Comparison of ENCODE assay signal across 8 cellular contexts in the genomic region with DNA sequence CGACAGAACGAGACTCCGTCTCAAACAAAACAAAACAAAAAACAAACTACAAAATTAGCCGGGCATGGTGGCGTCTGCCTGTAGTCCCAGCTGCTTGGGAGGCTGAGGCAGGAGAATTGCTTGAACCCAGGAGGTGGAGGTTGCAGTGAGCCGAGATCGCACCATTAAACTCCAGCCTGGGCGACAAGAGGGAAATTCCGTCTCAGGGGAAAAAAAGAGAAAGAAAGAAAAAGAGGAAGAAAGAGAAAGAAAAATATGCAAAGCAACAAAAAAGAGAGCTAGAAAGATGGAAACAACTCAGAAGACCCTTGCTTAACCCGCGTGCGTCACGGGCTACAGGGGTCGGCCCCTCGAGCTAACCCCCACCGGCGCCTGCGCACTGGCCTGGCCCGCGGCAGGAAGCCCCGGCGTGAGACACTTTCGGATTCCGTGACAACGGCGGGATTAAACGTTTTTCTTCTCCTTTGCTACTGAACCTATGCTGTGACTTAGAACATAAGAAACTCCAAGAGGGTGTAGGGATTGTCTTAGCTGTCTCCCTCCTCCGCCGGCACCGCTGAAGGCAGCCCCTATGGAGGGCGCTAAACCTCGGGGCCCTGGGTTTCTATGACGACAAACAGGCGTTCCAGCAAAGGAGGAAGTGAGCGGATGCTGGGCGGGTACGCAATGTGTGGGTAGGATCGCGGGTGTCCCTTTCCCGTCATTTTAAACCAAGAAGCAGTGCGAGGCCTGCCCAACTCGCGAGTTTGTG. TPM values are rescaled to one million over a fixed set of nuclear protein-coding genes. Genes with fewer than 3 reads are reported as not detected.
DNase-seq lines count a peak whose midpoint lies in the region; ATAC-seq and TF ChIP-seq lines count a peak whose summit lies in the region.

A gene with protein sequence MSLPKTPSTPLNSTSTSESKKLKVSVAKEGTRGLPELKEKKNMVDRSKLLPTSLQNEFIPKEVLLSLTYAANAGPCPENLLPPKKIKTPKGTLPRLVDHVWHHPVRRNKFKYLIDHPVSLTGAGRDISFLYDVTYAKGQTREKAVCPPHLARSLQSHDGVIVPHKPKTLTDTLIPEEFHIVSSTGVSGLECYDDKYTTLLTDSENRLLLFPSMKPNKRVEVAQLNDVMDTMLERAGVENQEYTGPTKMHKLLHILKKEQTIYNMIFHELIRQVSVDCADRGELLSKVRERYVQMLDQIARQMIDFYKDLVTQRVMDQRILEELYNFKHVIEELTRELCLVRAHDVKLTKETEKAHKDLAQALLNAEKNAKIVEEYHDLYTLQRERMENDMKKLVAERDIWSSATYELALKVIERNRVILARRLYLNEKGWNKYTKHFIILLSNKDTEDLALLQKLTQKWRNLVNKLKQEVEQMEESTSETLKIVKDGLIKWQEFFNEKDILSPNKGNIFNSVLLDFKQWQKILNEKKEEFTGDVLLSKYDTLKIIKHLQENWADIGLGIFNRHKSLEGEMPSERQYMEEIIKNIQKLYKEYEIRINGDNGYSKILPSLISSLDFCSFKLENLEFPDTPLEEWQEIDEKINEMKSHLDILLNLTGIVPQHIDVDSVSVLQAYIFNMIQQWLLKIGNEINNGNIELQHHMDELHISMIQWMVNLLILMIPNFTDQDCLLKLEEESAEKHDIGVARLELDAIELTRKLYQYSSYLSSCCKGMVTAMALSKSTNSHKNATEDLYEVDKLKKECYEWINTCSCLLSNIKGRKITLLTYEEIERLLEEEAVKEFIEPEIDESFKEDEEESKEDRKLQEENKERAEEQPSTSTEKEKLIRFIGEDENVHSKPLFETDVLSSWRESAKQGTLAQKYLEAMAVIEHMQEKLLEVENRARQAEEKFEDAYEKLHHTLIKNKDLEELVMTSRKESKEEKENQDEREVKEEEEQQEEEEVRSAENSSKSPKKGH (plus strand): TSS at position 630 of the 751 bp plus-strand sequence. CDS start 539 bp downstream, outside the sequence.

- DNase-seq in NB4 (ENCODE audit: low read depth) = peak; percentile 90
- DNase-seq in SK-N-SH = peak; percentile 90
- DNase-seq in activated naive CD4-positive, alpha-beta T cell treated with anti-CD3 and anti-CD28 coated beads, Interleukin-2, amount 50 U/mL, for 72 hours (ENCODE audit: low spot score in 2 of 2) = peak; percentile 82 to 90
- peak; percentile 68 to 93 (median 84) for DNase-seq in head of caudate nucleus
- peak; percentile 80 to 91 (median 86) for DNase-seq in ovary
- peak; percentile 85 to 86 for DNase-seq in thyroid gland

- H3K9me3 Mint-ChIP-seq in activated naive CD4-positive, alpha-beta T cell treated with anti-CD3 and anti-CD28 coated beads, Interleukin-2, amount 50 U/mL, for 72 hours = no peaks in the 10 kb centered on the region

- intact Hi-C loops in head of caudate nucleus (cut with DNase I) (loop anchor here (5.0 to 10.0 kb wide), 4 partner anchors 71 to 283 kb away; partner anchors contain the start of genes SOAT1 and TOR3A), ovary (cut with DNase I) (loop anchor here in 3 of 4 donors (2.0 to 10.0 kb wide), 5 partner anchors 73 to 287 kb away; partner anchors contain the start of genes TOR3A (in 2 of the 3) and SOAT1 (in 1 of the 3)), thyroid gland (cut with DNase I) (loop anchor here (5.0 kb wide), 1 partner anchor 283 kb away; the partner anchor contains the start of gene TOR3A)

- TF ChIP-seq CTCF in NB4 (IDR thresholded peaks at IDR 0.05; ENCODE audit: low read depth, low read length) (no peak), SK-N-SH (IDR thresholded peaks at IDR 0.05) (peak; percentile 33), ovary (IDR thresholded peaks at IDR 0.05) (no peak), thyroid gland (IDR thresholded peaks at IDR 0.05) (no peak)

- no peak; the same call in 1 of the 2 replicates for TF ChIP-seq RAD21 in SK-N-SH (IDR thresholded peaks at IDR 0.05; ENCODE audit: low read length)

- ATAC-seq in HG02571 (IDR thresholded peaks at IDR 0.05; ENCODE audit: unreplicated experiment) = peak; percentile 98
- ATAC-seq in activated naive CD4-positive, alpha-beta T cell treated with anti-CD3 and anti-CD28 coated beads, Interleukin-2, amount 50 U/mL, for 72 hours = peak; percentile 92 to 93

- POLR2A ChIA-PET in SK-N-SH (lab: Yijun Ruan, JAX) = interaction anchor here (0.7 to 1.3 kb wide), 3 partner anchors 72 to 1652 kb away, joined by 3 to 8 read pairs (median 3); partner anchors contain the start of gene SOAT1

- CTCF ChIA-PET in SK-N-SH (lab: Yijun Ruan, JAX) = interaction anchor here (0.8 to 1.2 kb wide), 4 partner anchors 114 to 286 kb away, joined by 3 to 6 read pairs (median 4); no protein-coding TSS in a partner anchor

- TF ChIP-seq POLR2A in NB4 (IDR thresholded peaks at IDR 0.05; ENCODE audit: extremely low read depth, insufficient read length) (peak; percentile 24), ovary (IDR thresholded peaks at IDR 0.05) (no peak), thyroid gland (IDR thresholded peaks at IDR 0.05) (peak in 1 of 2 donors; percentile 57)

- no peaks in the 10 kb centered on the region for H3K9me2 ChIP-seq in SK-N-SH

- TF ChIP-seq EP300 in SK-N-SH (IDR thresholded peaks at IDR 0.05; ENCODE audit: borderline replicate concordance in 1 of 2, low read depth in 1 of 2, low read length in 1 of 2) (no peak), ovary (IDR thresholded peaks at IDR 0.05) (no peak)

- H3K4me1 ChIP-seq in SK-N-SH (ENCODE audit: control insufficient read depth in 1 of 2, insufficient read depth in 2 of 2, low read depth in 1 of 2, low read length in 1 of 2) (0 out of 4 replicates have a peak, but pooled peaks cover 0 to 4% of the 10 kb centered on the region in 2 experiments), ovary (ENCODE audit: insufficient read depth) (no peaks in the 10 kb centered on the region), thyroid gland (peaks cover 0 to 8% of the 10 kb centered on the region in 2 donors)

- H3K27ac ChIP-seq in SK-N-SH (ENCODE audit: low read depth in 2 of 2, low read length in 1 of 2) (peak within 1 kb of the TSS; percentile 91), ovary (peak within 1 kb of the TSS; percentile 84 to 87), thyroid gland (peak within 1 kb of the TSS; percentile 76 to 98 (median 90))

- no peaks in the 10 kb centered on the region for H4K20me1 ChIP-seq in SK-N-SH (ENCODE audit: insufficient read depth)

- H3K27me3 ChIP-seq in SK-N-SH (ENCODE audit: insufficient read depth) = no peaks in the 10 kb centered on the region
- no peaks in the 10 kb centered on the region for H3K27me3 ChIP-seq in ovary
- H3K27me3 ChIP-seq in thyroid gland = no peaks in the 10 kb centered on the region

- H3K27ac Mint-ChIP-seq in activated naive CD4-positive, alpha-beta T cell treated with anti-CD3 and anti-CD28 coated beads, Interleukin-2, amount 50 U/mL, for 72 hours = peak within 1 kb of the TSS; percentile 98

- H3F3A ChIP-seq in SK-N-SH (replicated peaks; ENCODE audit: insufficient read depth) = peaks cover 9% of the 10 kb centered on the region

- H3K79me2 ChIP-seq in SK-N-SH (ENCODE audit: insufficient read depth) = no peaks in the 10 kb centered on the region

- H3K9ac ChIP-seq in SK-N-SH = peak within 1 kb of the TSS; percentile 91

- H2AFZ ChIP-seq in SK-N-SH (ENCODE audit: low read depth) = peak within 1 kb of the TSS; percentile 100

- no peaks in the 10 kb centered on the region for H3K36me3 Mint-ChIP-seq in activated naive CD4-positive, alpha-beta T cell treated with anti-CD3 and anti-CD28 coated beads, Interleukin-2, amount 50 U/mL, for 72 hours

- H3K9me3 ChIP-seq in SK-N-SH (no peaks in the 10 kb centered on the region), ovary (no peaks in the 10 kb centered on the region), thyroid gland (no peaks in the 10 kb centered on the region)

- H3K4me2 ChIP-seq in SK-N-SH = peak within 1 kb of the TSS; percentile 80

- 9% methylated on average over 34 of the region's 43 CpGs for WGBS in SK-N-SH (ENCODE audit: low lambda C conversion rate)
- 5 to 7% (median 6%) methylated on average over 43 of the region's 43 CpGs for WGBS in ovary, 3 donors
- WGBS in thyroid gland, 2 donors = 9 to 13% methylated on average over 29 to 41 of the region's 43 CpGs

- H3K36me3 ChIP-seq in SK-N-SH (replicated peaks in 1 of 2; ENCODE audit: control insufficient read depth in 1 of 2, insufficient read depth in 2 of 2, low read length in 1 of 2) = no peaks in the 10 kb centered on the region
- H3K36me3 ChIP-seq in ovary = no peaks in the 10 kb centered on the region
- no peaks in the 10 kb centered on the region for H3K36me3 ChIP-seq in thyroid gland

- H3K4me3 ChIP-seq in GM08714 (ENCODE audit: low read length) (peak within 1 kb of the TSS; percentile 89), NB4 (ENCODE audit: low read depth, low read length) (peak within 1 kb of the TSS; percentile 75), SK-N-SH (ENCODE audit: low read depth in 2 of 2, low read length in 1 of 2) (peak within 1 kb of the TSS; percentile 69), ovary (peak within 1 kb of the TSS; percentile 68), thyroid gland (replicated peaks in 1 of 3) (peak within 1 kb of the TSS; percentile 58 to 84 (median 68))

TF ChIP-seq in SK-N-SH, 30 proteins besides CTCF, POLR2A, EP300 and RAD21 (continues in another document):
- no peak for TF ChIP-seq GATA2 (CRISPR knock-in tag; IDR thresholded peaks at IDR 0.05)
- TF ChIP-seq RFX5 (IDR thresholded peaks at IDR 0.05; ENCODE audit: low read length) = no peak
- no peak for TF ChIP-seq RXRA (IDR thresholded peaks at IDR 0.05; ENCODE audit: borderline replicate concordance, low read depth)
- TF ChIP-seq, protein P1, sequence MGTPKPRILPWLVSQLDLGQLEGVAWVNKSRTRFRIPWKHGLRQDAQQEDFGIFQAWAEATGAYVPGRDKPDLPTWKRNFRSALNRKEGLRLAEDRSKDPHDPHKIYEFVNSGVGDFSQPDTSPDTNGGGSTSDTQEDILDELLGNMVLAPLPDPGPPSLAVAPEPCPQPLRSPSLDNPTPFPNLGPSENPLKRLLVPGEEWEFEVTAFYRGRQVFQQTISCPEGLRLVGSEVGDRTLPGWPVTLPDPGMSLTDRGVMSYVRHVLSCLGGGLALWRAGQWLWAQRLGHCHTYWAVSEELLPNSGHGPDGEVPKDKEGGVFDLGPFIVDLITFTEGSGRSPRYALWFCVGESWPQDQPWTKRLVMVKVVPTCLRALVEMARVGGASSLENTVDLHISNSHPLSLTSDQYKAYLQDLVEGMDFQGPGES (IDR thresholded peaks at IDR 0.05; ENCODE audit: low read depth, low read length) = no peak
- peak; percentile 68 for TF ChIP-seq POLR2AphosphoS5 (IDR thresholded peaks at IDR 0.05; ENCODE audit: low read depth, low read length)
- TF ChIP-seq CHD2 (IDR thresholded peaks at IDR 0.05; ENCODE audit: low read length, partially characterized antibody) = peak; percentile 37
- TF ChIP-seq ELF1 (IDR thresholded peaks at IDR 0.05) = peak; percentile 86

RNA-seq across cellular contexts. Expression of the gene that starts here (rescaled TPM):
- polyA plus RNA-seq in SK-N-SH (2012; rRNA removed) (0.11 and 0.16 TPM in 2 replicates), ovary (under 1 TPM in 1 of 2 donors, not detected in 1; 0.18 TPM)
- 0.14 and 0.19 TPM in 2 replicates for polyA plus RNA-seq in SK-N-SH (2012; cell fraction: cytosol; rRNA removed)
- polyA plus RNA-seq in SK-N-SH (2012; cell fraction: nucleus; rRNA removed) = 0.05 and 0.31 TPM in 2 replicates
- 1 to 10 TPM in 1 of 2 donors, under 1 TPM in 1; 0.36 to 1.1 TPM for total RNA-seq in activated naive CD4-positive, alpha-beta T cell treated with anti-CD3 and anti-CD28 coated beads, Interleukin-2, amount 50 U/mL, for 72 hours
- total RNA-seq in ovary (1 to 10 TPM in 1 of 7 donors, under 1 TPM in 4, not detected in 2; 0.07 to 4.1 (median 0.15) TPM), thyroid gland (1 to 10 TPM in 2 of 4 donors, under 1 TPM in 2; 0.27 to 4.0 (median 2.1) TPM)

Comparison
In these comparisons a context has a peak if more than half of its experiments do, and no peak if none do; other contexts are left out.
1. Peak in every context shown above with its lines: DNase-seq, ATAC-seq, H3K4me3 ChIP-seq and H3K27ac ChIP-seq.
2. Peak in DNase-seq, H3K4me3 ChIP-seq, H3K27ac ChIP-seq, H3K9ac ChIP-seq and H3K4me2 ChIP-seq in SK-N-SH; RNA of the gene not detected or under 1 TPM.